8 cellular contexts compared by ENCODE assay signal in the genomic region with DNA sequence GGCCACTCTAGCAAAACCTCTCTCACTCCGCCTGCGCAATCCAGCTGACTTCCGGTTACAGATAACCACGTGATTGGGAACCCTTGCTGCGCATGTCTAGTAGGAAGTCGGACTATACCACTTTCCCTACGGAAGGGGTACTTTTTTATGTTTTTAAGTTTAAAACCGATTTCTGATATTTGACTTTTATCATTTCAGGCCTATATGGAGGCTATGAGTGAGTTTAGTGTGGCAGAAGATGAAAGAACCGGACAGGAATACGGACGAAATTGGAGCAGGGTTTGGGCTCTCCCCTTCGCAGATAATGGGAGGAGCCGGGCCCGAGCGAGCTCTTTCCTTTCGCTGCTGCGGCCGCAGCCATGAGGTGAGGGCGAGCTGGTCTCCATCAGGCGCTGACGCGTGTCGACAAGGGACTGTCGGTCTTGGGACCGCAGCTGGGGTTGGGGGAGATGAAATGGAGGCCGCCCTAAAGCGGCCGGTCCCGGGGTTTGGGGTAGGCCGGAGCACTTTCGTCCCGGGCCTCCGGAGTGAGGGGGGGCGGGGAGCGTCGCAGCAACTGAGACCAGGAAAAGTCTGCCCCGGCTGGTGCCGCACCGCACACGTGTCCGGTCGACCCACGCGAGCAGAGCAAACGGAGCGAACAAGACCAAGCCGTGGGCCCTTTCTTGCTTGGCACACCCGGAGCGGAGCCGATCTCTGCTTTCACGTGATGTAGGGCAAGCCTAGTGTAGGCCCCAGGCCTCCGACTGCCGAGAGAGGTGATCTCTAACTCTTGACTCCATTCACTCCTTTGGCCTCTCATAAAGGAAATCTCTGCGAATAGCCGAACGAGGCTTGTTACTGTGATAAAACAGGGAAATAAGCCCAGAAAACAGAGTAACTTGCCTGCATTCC. TPM values are rescaled to one million over a fixed set of nuclear protein-coding genes. Genes with fewer than 3 reads are reported as not detected.
DNase-seq lines count a peak whose midpoint lies in the region; ATAC-seq lines count a peak whose summit lies in the region.

Gene RPL19 (plus strand): TSS at position 298 of the 894 bp plus-strand sequence. CDS start 62 bp downstream, at position 360.

- no peaks in the 10 kb centered on the region for H3K9me3 Mint-ChIP-seq in central memory CD8-positive, alpha-beta T cell

- H3K36me3 Mint-ChIP-seq in central memory CD8-positive, alpha-beta T cell (ENCODE audit: insufficient read depth): peaks cover 54% of the 10 kb centered on the region

- H3K27ac Mint-ChIP-seq in central memory CD8-positive, alpha-beta T cell (ENCODE audit: low read depth): peak within 1 kb of the TSS; percentile 99

- peak within 1 kb of the TSS; percentile 95 for H3K4me3 Mint-ChIP-seq in central memory CD8-positive, alpha-beta T cell

- DNase-seq in AG08396 (ENCODE audit: low spot score) (peak; percentile 97), NCI-H460 (ENCODE audit: extremely low read depth, low read depth) (peak; percentile 95), islet precursor cell (peak; percentile 96)
- DNase-seq in central memory CD8-positive, alpha-beta T cell (ENCODE audit: low spot score in 2 of 2): peak; percentile 81 to 84
- peak; percentile 81 for DNase-seq in stimulated activated CD4-positive, alpha-beta T cell treated with anti-CD3 and anti-CD28 coated beads, Interleukin-12 subunit alpha, Interleukin-12 subunit beta, amount 100 ng/mL, for 4 hours

- ATAC-seq in GM19025 (IDR thresholded peaks at IDR 0.05; ENCODE audit: low read depth, unreplicated experiment) (peak; percentile 48), HG03378 (IDR thresholded peaks at IDR 0.05; ENCODE audit: unreplicated experiment) (peak; percentile 66)
- ATAC-seq in activated CD4-positive, CD25-positive, alpha-beta regulatory T cell treated with anti-CD3 and anti-CD28 coated beads, Interleukin-2, amount 50 U/mL, for 24 hours: peak; percentile 68 to 71
- ATAC-seq in central memory CD8-positive, alpha-beta T cell (replicated peaks; ENCODE audit: extremely low read depth, poor library complexity, severe bottlenecking): peak; percentile 76

- H3K4me1 Mint-ChIP-seq in central memory CD8-positive, alpha-beta T cell: peaks cover 47% of the 10 kb centered on the region

- no peaks in the 10 kb centered on the region for H3K27me3 Mint-ChIP-seq in central memory CD8-positive, alpha-beta T cell

RNA-seq across cellular contexts. Expression of gene RPL19, which starts in this region (rescaled TPM):
- total RNA-seq in NCI-H460 (2014; rRNA removed; shearing (Covaris generic)): 4,756 and 4,857 TPM in 2 replicates
- 2,493 and 2,828 TPM in 2 replicates for polyA plus RNA-seq in NCI-H460 (2014; cell fraction: nucleus; rRNA removed)

Comparison
In these comparisons a context has a peak if more than half of its experiments do, and no peak if none do; other contexts are left out.
1. Peak in every context shown above with its lines: DNase-seq and ATAC-seq.